In genomic region chr5:84088996-84089395, GRCh38 we compare ENCODE assay signal across 10 cellular contexts.
A peak's percentile ranks its signal among the peaks of the same experiment; 100 is the strongest.
DNase-seq lines count a peak whose midpoint lies in the region; ATAC-seq and TF ChIP-seq lines count a peak whose summit lies in the region.
"Had no signal": no experiment of that assay in that cellular context is flagged by ENCODE, and none has a peak within 500 bp of the region (broad histone marks: within the 10 kb centered on the region; RNA-seq: fewer than 3 reads in every experiment).

No MANE protein-coding gene starts in this region.

- H3K4me2 ChIP-seq in OCI-LY1 (ENCODE audit: low read length), result no peak overlapping the region

- peak; percentile 48 for ATAC-seq in GM19463 (IDR thresholded peaks at IDR 0.05; ENCODE audit: unreplicated experiment)
- ATAC-seq in HG02763 (IDR thresholded peaks at IDR 0.05; ENCODE audit: unreplicated experiment), result no peak

- H3K79me2 ChIP-seq in OCI-LY1 (ENCODE audit: insufficient read depth, low read length), result no peaks in the 10 kb centered on the region

- no peak overlapping the region for H3K27ac ChIP-seq in OCI-LY1 (ENCODE audit: low read depth, low read length, poor library complexity, severe bottlenecking)

- H3K9me3 ChIP-seq in OCI-LY1 (ENCODE audit: low read length), result no peaks in the 10 kb centered on the region

- peaks cover 6% of the 10 kb centered on the region for H3K4me1 ChIP-seq in OCI-LY1 (ENCODE audit: insufficient read depth, low read length, severe bottlenecking)

- peak; percentile 3 for DNase-seq in AG08395 (ENCODE audit: low spot score)
- peak; percentile 63 for DNase-seq in fibroblast of the aortic adventitia (ENCODE audit: low read depth)
- DNase-seq in hypothalamus (lab: John Stamatoyannopoulos, UW), result no peak
- DNase-seq in stimulated activated naive CD4-positive, alpha-beta T cell treated with Interleukin-2 at 50 U/mL for 16 hours (lab: John Stamatoyannopoulos, UW), result no peak
- DNase-seq in mesenteric fat pad (ENCODE audit: low spot score), result no peak
- DNase-seq: activated naive CD4-positive, alpha-beta T cell treated with Interleukin-2 at 50 U/mL for 16 hours; NCI-H1694 treated with DMSO at 0.1 percent for 48 hours had no signal

- H3K4me3 ChIP-seq in OCI-LY1 (ENCODE audit: low read depth, low read length, poor library complexity, severe bottlenecking), result no peak overlapping the region
- H3K4me3 ChIP-seq in fibroblast of the aortic adventitia (ENCODE audit: low read depth, low read length), result no peak overlapping the region

- H3K9me2 ChIP-seq in OCI-LY1 (ENCODE audit: low read depth, low read length), result no peaks in the 10 kb centered on the region

- peak; percentile 53 for TF ChIP-seq CTCF in OCI-LY1 (IDR thresholded peaks at IDR 0.05; ENCODE audit: low read length)
- TF ChIP-seq CTCF in fibroblast of the aortic adventitia (IDR thresholded peaks at IDR 0.05; ENCODE audit: insufficient read depth, low read length), result peak; percentile 43

- H3K36me3 ChIP-seq in OCI-LY1 (ENCODE audit: insufficient read depth, low read length), result no peaks in the 10 kb centered on the region

- no peak overlapping the region for H2AFZ ChIP-seq in OCI-LY1 (ENCODE audit: low read length)

- H3K27me3 ChIP-seq in OCI-LY1 (ENCODE audit: insufficient read depth, low read length), result no peaks in the 10 kb centered on the region

- H3K9ac ChIP-seq in OCI-LY1 (ENCODE audit: low read length), result no peak overlapping the region

- no peaks in the 10 kb centered on the region for H4K20me1 ChIP-seq in OCI-LY1 (ENCODE audit: insufficient read depth, low read length)

- H3F3A ChIP-seq in OCI-LY1 (ENCODE audit: insufficient read depth, low read length), result no peaks in the 10 kb centered on the region

Comparison
In these comparisons a context has a peak if more than half of its experiments do, and no peak if none do; other contexts are left out.
1. DNase-seq: peak in AG08395 (single experiment) and fibroblast of the aortic adventitia (single experiment); none in hypothalamus (0 of 51), stimulated activated naive CD4-positive, alpha-beta T cell treated with Interleukin-2 at 50 U/mL for 16 hours (single experiment) and mesenteric fat pad (single experiment).